In genomic region chr5:40834391-40834848, GRCh38 we compare ENCODE assay signal across 8 cellular contexts.
DNase-seq lines count a peak whose midpoint lies in the region; TF ChIP-seq lines count a peak whose summit lies in the region.

No MANE protein-coding gene starts in this region.

- H3K27ac ChIP-seq in layer of hippocampus (ENCODE audit: low read depth, low read length) = peak overlapping the region; percentile 93

- no peaks in the 10 kb centered on the region for H3K27me3 ChIP-seq in layer of hippocampus (ENCODE audit: control insufficient read depth, insufficient read depth, low read length)

- DNase-seq in DMS 273 (lab: John Stamatoyannopoulos, UW; ENCODE audit: unreplicated experiment) = peak; percentile 54
- no peak for DNase-seq in DMS 273 treated with DMSO at 0.1 percent for 48 hours (lab: John Stamatoyannopoulos, UW)
- peak; percentile 47 for DNase-seq in RKO (ENCODE audit: low spot score)
- DNase-seq in astrocyte of the hippocampus (ENCODE audit: low read depth, low spot score) = peak; percentile 52
- DNase-seq in stimulated activated naive CD4-positive, alpha-beta T cell (lab: John Stamatoyannopoulos, UW) = peak; percentile 47 to 87 (median 66)
- DNase-seq in GM10266 (ENCODE audit: extremely low spot score) = no peak
- DNase-seq in SHP77 treated with DMSO at 0.1 percent for 48 hours (lab: John Stamatoyannopoulos, UW) = no peak

- TF ChIP-seq CTCF in GM10266 (IDR thresholded peaks at IDR 0.05; ENCODE audit: control insufficient read depth, insufficient read depth, low read depth, missing control alignments) = no peak

Comparison
In these comparisons a context has a peak if more than half of its experiments do, and no peak if none do; other contexts are left out.
1. DNase-seq: peak in DMS 273 (single experiment), RKO (single experiment), astrocyte of the hippocampus (single experiment) and stimulated activated naive CD4-positive, alpha-beta T cell (6 of 6); none in DMS 273 treated with DMSO at 0.1 percent for 48 hours (single experiment), GM10266 (single experiment) and SHP77 treated with DMSO at 0.1 percent for 48 hours (single experiment).